In the genomic region with DNA sequence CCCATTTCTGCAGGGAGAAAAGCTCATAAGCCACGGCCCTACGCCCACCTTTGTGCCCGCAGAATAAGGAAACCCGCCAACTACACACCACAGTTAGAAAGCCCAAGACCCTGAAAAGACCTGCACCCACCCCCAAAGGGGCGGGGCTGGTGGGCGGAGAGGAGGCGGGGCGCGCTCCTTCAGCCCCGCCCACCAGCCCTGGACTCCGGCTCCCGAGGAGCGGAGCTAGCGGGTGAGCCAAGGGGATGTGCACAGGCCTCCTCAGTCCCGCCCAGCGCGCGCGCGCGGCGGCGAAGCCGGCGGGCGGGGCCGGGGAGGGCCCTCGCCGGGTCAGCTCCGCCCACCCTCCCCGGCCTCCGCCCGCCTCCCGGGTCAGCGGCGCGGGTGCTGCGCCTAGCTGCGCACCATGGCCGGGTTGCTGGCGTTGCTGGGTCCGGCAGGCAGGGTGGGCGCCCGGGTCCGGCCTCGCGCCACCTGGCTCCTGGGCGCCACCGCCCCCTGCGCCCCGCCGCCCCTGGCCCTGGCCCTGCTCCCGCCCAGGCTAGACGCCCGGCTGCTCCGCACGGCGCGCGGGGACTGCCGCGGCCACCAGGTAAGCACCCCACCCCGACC, we compare ENCODE assay signal across 1 cellular context.
TF ChIP-seq lines count a peak whose summit lies in the region.

A gene with protein sequence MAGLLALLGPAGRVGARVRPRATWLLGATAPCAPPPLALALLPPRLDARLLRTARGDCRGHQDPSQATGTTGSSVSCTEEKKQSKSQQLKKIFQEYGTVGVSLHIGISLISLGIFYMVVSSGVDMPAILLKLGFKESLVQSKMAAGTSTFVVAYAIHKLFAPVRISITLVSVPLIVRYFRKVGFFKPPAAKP (plus strand): TSS at position 375 of the 612 bp plus-strand sequence. CDS start 32 bp downstream, at position 407.

TF ChIP-seq in HepG2, 621 proteins besides CTCF, POLR2A, EP300 and RAD21 (continued from another document and continues in another):
- TF ChIP-seq, protein P1, sequence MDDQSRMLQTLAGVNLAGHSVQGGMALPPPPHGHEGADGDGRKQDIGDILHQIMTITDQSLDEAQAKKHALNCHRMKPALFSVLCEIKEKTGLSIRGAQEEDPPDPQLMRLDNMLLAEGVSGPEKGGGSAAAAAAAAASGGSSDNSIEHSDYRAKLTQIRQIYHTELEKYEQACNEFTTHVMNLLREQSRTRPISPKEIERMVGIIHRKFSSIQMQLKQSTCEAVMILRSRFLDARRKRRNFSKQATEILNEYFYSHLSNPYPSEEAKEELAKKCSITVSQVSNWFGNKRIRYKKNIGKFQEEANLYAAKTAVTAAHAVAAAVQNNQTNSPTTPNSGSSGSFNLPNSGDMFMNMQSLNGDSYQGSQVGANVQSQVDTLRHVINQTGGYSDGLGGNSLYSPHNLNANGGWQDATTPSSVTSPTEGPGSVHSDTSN (CRISPR knock-in tag; IDR thresholded peaks at IDR 0.05; ENCODE audit: borderline replicate concordance), result no peak
- TF ChIP-seq PAWR (CRISPR knock-in tag; IDR thresholded peaks at IDR 0.05; ENCODE audit: borderline replicate concordance) (no peak), NONO (IDR thresholded peaks at IDR 0.05) (no peak), NONO (CRISPR knock-in tag; conservative IDR thresholded peaks at IDR 0.05) (0 out of 2 replicates have a peak, but pooled peaks have one; percentile 25), ZNF891 (CRISPR knock-in tag; IDR thresholded peaks at IDR 0.05) (no peak), ZNF263 (CRISPR knock-in tag; IDR thresholded peaks at IDR 0.05) (no peak), ZNF30 (CRISPR knock-in tag; IDR thresholded peaks at IDR 0.05) (no peak), ZNF557 (CRISPR knock-in tag; IDR thresholded peaks at IDR 0.05) (no peak), GPN1 (CRISPR knock-in tag; IDR thresholded peaks at IDR 0.05; ENCODE audit: borderline replicate concordance) (no peak), CBX2 (IDR thresholded peaks at IDR 0.05; ENCODE audit: low read depth, low read length) (no peak), CBX2 (CRISPR knock-in tag; IDR thresholded peaks at IDR 0.05; ENCODE audit: low read depth) (no peak), ZNF570 (CRISPR knock-in tag; IDR thresholded peaks at IDR 0.05; ENCODE audit: borderline replicate concordance) (no peak), KMT2A (CRISPR knock-in tag; IDR thresholded peaks at IDR 0.05) (no peak), CCDC6 (CRISPR knock-in tag; IDR thresholded peaks at IDR 0.05) (no peak), BRD4 (CRISPR knock-in tag; IDR thresholded peaks at IDR 0.05) (no peak), ZNF331 (CRISPR knock-in tag; IDR thresholded peaks at IDR 0.05) (0 out of 2 replicates have a peak, but pooled peaks have one; percentile 1), IKZF1 (IDR thresholded peaks at IDR 0.05) (no peak), SNAI1 (CRISPR knock-in tag; IDR thresholded peaks at IDR 0.05; ENCODE audit: borderline replicate concordance) (no peak), TCF7 (IDR thresholded peaks at IDR 0.05; ENCODE audit: low read depth) (no peak), POLR2G (IDR thresholded peaks at IDR 0.05; ENCODE audit: low read depth, low read length) (peak; percentile 50; the same call in 1 of the 2 replicates), AKAP8 (CRISPR knock-in tag; IDR thresholded peaks at IDR 0.05) (no peak), SP4 (CRISPR knock-in tag; IDR thresholded peaks at IDR 0.05) (peak; percentile 91), FOXK2 (IDR thresholded peaks at IDR 0.05) (no peak), ZNF256 (CRISPR knock-in tag; conservative IDR thresholded peaks at IDR 0.05) (no peak), MZF1 (CRISPR knock-in tag; IDR thresholded peaks at IDR 0.05; ENCODE audit: borderline replicate concordance) (no peak), HDAC6 (IDR thresholded peaks at IDR 0.05; ENCODE audit: low read depth, low read length) (no peak), ZNF121 (CRISPR knock-in tag; IDR thresholded peaks at IDR 0.05) (no peak), ZNF274 (CRISPR knock-in tag; IDR thresholded peaks at IDR 0.05) (no peak), ZNF335 (CRISPR knock-in tag; IDR thresholded peaks at IDR 0.05) (no peak), MYNN (CRISPR knock-in tag; IDR thresholded peaks at IDR 0.05; ENCODE audit: low read depth) (no peak), SMAD9 (CRISPR knock-in tag; IDR thresholded peaks at IDR 0.05) (no peak), ZNF773 (CRISPR knock-in tag; IDR thresholded peaks at IDR 0.05; ENCODE audit: borderline replicate concordance) (no peak)
- TF ChIP-seq, protein P2, sequence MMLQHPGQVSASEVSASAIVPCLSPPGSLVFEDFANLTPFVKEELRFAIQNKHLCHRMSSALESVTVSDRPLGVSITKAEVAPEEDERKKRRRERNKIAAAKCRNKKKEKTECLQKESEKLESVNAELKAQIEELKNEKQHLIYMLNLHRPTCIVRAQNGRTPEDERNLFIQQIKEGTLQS (CRISPR knock-in tag; IDR thresholded peaks at IDR 0.05), result no peak
- TF ChIP-seq, protein P3, sequence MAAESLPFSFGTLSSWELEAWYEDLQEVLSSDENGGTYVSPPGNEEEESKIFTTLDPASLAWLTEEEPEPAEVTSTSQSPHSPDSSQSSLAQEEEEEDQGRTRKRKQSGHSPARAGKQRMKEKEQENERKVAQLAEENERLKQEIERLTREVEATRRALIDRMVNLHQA (CRISPR knock-in tag; IDR thresholded peaks at IDR 0.05), result no peak
- TF ChIP-seq, protein P4, sequence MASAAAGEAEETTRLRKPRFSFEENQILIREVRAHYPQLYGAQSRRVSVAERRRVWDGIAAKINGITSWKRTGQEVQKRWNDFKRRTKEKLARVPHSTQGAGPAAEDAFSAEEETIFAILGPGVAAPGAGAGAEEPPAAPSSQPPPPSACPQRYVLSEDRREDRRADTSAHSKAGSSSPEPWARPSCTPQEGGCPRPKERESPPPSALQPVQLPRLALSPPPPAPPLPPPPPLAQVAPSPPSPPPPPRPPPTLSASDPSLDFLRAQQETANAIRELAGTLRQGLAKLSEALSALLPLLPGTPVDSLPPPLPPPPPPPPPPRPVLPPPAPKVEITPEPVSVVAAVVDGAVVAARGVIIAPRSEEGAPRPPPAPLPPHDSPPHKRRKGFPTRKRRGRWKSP (CRISPR knock-in tag; IDR thresholded peaks at IDR 0.05), result no peak
- TF ChIP-seq, protein P5, sequence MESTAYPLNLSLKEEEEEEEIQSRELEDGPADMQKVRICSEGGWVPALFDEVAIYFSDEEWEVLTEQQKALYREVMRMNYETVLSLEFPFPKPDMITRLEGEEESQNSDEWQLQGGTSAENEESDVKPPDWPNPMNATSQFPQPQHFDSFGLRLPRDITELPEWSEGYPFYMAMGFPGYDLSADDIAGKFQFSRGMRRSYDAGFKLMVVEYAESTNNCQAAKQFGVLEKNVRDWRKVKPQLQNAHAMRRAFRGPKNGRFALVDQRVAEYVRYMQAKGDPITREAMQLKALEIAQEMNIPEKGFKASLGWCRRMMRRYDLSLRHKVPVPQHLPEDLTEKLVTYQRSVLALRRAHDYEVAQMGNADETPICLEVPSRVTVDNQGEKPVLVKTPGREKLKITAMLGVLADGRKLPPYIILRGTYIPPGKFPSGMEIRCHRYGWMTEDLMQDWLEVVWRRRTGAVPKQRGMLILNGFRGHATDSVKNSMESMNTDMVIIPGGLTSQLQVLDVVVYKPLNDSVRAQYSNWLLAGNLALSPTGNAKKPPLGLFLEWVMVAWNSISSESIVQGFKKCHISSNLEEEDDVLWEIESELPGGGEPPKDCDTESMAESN (CRISPR knock-in tag; conservative IDR thresholded peaks at IDR 0.05), result no peak
- TF ChIP-seq, protein P6, sequence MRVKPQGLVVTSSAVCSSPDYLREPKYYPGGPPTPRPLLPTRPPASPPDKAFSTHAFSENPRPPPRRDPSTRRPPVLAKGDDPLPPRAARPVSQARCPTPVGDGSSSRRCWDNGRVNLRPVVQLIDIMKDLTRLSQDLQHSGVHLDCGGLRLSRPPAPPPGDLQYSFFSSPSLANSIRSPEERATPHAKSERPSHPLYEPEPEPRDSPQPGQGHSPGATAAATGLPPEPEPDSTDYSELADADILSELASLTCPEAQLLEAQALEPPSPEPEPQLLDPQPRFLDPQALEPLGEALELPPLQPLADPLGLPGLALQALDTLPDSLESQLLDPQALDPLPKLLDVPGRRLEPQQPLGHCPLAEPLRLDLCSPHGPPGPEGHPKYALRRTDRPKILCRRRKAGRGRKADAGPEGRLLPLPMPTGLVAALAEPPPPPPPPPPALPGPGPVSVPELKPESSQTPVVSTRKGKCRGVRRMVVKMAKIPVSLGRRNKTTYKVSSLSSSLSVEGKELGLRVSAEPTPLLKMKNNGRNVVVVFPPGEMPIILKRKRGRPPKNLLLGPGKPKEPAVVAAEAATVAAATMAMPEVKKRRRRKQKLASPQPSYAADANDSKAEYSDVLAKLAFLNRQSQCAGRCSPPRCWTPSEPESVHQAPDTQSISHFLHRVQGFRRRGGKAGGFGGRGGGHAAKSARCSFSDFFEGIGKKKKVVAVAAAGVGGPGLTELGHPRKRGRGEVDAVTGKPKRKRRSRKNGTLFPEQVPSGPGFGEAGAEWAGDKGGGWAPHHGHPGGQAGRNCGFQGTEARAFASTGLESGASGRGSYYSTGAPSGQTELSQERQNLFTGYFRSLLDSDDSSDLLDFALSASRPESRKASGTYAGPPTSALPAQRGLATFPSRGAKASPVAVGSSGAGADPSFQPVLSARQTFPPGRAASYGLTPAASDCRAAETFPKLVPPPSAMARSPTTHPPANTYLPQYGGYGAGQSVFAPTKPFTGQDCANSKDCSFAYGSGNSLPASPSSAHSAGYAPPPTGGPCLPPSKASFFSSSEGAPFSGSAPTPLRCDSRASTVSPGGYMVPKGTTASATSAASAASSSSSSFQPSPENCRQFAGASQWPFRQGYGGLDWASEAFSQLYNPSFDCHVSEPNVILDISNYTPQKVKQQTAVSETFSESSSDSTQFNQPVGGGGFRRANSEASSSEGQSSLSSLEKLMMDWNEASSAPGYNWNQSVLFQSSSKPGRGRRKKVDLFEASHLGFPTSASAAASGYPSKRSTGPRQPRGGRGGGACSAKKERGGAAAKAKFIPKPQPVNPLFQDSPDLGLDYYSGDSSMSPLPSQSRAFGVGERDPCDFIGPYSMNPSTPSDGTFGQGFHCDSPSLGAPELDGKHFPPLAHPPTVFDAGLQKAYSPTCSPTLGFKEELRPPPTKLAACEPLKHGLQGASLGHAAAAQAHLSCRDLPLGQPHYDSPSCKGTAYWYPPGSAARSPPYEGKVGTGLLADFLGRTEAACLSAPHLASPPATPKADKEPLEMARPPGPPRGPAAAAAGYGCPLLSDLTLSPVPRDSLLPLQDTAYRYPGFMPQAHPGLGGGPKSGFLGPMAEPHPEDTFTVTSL (CRISPR knock-in tag; IDR thresholded peaks at IDR 0.05; ENCODE audit: borderline replicate concordance), result no peak
- TF ChIP-seq, protein P7, sequence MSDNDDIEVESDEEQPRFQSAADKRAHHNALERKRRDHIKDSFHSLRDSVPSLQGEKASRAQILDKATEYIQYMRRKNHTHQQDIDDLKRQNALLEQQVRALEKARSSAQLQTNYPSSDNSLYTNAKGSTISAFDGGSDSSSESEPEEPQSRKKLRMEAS (IDR thresholded peaks at IDR 0.05), result peak; percentile 17; the same call in 1 of the 2 replicates
- TF ChIP-seq, protein P8, sequence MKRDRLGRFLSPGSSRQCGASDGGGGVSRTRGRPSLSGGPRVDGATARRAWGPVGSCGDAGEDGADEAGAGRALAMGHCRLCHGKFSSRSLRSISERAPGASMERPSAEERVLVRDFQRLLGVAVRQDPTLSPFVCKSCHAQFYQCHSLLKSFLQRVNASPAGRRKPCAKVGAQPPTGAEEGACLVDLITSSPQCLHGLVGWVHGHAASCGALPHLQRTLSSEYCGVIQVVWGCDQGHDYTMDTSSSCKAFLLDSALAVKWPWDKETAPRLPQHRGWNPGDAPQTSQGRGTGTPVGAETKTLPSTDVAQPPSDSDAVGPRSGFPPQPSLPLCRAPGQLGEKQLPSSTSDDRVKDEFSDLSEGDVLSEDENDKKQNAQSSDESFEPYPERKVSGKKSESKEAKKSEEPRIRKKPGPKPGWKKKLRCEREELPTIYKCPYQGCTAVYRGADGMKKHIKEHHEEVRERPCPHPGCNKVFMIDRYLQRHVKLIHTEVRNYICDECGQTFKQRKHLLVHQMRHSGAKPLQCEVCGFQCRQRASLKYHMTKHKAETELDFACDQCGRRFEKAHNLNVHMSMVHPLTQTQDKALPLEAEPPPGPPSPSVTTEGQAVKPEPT (CRISPR knock-in tag; IDR thresholded peaks at IDR 0.05; ENCODE audit: low read depth), result 0 out of 2 replicates have a peak, but pooled peaks have one; percentile 48
- TF ChIP-seq, protein P9, sequence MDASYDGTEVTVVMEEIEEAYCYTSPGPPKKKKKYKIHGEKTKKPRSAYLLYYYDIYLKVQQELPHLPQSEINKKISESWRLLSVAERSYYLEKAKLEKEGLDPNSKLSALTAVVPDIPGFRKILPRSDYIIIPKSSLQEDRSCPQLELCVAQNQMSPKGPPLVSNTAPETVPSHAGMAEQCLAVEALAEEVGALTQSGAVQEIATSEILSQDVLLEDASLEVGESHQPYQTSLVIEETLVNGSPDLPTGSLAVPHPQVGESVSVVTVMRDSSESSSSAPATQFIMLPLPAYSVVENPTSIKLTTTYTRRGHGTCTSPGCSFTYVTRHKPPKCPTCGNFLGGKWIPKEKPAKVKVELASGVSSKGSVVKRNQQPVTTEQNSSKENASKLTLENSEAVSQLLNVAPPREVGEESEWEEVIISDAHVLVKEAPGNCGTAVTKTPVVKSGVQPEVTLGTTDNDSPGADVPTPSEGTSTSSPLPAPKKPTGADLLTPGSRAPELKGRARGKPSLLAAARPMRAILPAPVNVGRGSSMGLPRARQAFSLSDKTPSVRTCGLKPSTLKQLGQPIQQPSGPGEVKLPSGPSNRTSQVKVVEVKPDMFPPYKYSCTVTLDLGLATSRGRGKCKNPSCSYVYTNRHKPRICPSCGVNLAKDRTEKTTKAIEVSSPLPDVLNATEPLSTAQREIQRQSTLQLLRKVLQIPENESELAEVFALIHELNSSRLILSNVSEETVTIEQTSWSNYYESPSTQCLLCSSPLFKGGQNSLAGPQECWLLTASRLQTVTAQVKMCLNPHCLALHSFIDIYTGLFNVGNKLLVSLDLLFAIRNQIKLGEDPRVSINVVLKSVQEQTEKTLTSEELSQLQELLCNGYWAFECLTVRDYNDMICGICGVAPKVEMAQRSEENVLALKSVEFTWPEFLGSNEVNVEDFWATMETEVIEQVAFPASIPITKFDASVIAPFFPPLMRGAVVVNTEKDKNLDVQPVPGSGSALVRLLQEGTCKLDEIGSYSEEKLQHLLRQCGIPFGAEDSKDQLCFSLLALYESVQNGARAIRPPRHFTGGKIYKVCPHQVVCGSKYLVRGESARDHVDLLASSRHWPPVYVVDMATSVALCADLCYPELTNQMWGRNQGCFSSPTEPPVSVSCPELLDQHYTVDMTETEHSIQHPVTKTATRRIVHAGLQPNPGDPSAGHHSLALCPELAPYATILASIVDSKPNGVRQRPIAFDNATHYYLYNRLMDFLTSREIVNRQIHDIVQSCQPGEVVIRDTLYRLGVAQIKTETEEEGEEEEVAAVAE (CRISPR knock-in tag; IDR thresholded peaks at IDR 0.05; ENCODE audit: borderline replicate concordance), result 0 out of 2 replicates have a peak, but pooled peaks have one; percentile 39
